ENCODE assay signal across 18 cellular contexts in the genomic region with DNA sequence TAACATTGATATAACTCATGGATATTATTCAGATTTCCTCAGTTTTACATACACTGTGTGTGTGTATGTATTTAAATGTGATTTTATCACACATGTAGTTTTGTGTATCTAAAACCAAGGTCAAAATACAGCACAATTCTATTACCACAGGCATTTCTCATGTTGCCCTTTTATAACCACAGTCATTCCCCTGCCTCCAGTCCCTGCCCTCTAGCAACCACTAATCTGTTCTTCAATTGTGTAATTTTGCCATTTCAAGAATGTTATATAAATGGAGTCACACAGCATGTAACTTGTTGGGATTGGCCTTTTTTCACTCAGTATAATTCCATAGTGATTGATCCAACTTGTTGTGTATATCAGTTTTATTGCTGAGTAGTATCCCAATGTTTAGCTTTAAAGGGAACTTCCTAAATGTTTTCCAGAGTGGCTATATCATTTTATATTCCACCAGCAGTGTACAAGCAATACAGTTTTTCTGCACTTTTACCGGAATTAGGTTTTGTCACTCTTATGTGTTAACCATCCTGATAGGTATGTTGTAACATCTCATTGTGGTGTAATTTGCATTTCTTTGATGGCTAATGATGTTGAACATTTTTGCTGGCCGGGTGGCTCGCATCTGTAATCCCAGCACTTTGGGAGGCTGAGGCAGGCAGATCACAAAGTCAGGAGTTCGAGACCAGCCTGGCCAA.
DNase-seq lines count a peak whose midpoint lies in the region; ATAC-seq and TF ChIP-seq lines count a peak whose summit lies in the region.
"Had no signal": no experiment of that assay in that cellular context is flagged by ENCODE, and none has a peak within 500 bp of the region (broad histone marks: within the 10 kb centered on the region; RNA-seq: fewer than 3 reads in every experiment).

No MANE protein-coding gene starts in this region.

- H3K4me1 ChIP-seq in heart right ventricle, result peaks cover 0 to 6% (median 0%) of the 10 kb centered on the region in 9 donors
- H3K4me1 ChIP-seq: esophagus squamous epithelium, left lung, upper lobe of left lung had no signal

- intact Hi-C loops in heart right ventricle (cut with DNase I), result loop anchor here in 4 of 10 donors (10.0 kb wide), 1 partner anchor 337 kb away; a partner anchor contains a TSS

- peaks cover 0 to 15% (median 0%) of the 10 kb centered on the region in 11 donors for H3K9me3 ChIP-seq in heart right ventricle
- H3K9me3 ChIP-seq: esophagus squamous epithelium, left lung, upper lobe of left lung had no signal

- 96 to 98% methylated on average over 4 of the region's 4 CpGs for WGBS in heart right ventricle, 2 donors

- no peaks in the 10 kb centered on the region for H3K27me3 ChIP-seq in heart right ventricle
- H3K27me3 ChIP-seq: esophagus squamous epithelium, heart left ventricle, left lung, upper lobe of left lung had no signal

- no peak for TF ChIP-seq CTCF in fibroblast of the aortic adventitia (IDR thresholded peaks at IDR 0.05; ENCODE audit: insufficient read depth, low read length)
- no peak for TF ChIP-seq CTCF in heart right ventricle (IDR thresholded peaks at IDR 0.05)

- H3K36me3 ChIP-seq in heart right ventricle, result no peaks in the 10 kb centered on the region
- H3K36me3 ChIP-seq: esophagus squamous epithelium, heart left ventricle, left lung, upper lobe of left lung had no signal

- DNase-seq in AG08395 (ENCODE audit: low spot score), result peak; percentile 36
- peak; percentile 11 for DNase-seq in HCEC 1CT
- peak; percentile 93 for DNase-seq in amniotic epithelial cell (ENCODE audit: low read depth)
- DNase-seq in fibroblast of the aortic adventitia (ENCODE audit: low read depth), result peak; percentile 30
- no peak for DNase-seq in heart right ventricle
- DNase-seq in GF-D8 (lab: John Stamatoyannopoulos, UW), result no peak
- DNase-seq in NCI-H1694 (lab: John Stamatoyannopoulos, UW), result no peak
- DNase-seq: activated CD8-positive, alpha-beta T cell treated with anti-CD3 and anti-CD28 coated beads, Interleukin-2, amount 10 ng/mL, durations not matched to agents 7 days and 5 days; activated gamma-delta T cell treated with Interleukin-2 at 50 U/mL for 16 hours; esophagus squamous epithelium; heart left ventricle; left lung; midbrain; nephron progenitor cell; T1000; upper lobe of left lung had no signal

- ATAC-seq in HG03521 (IDR thresholded peaks at IDR 0.05; ENCODE audit: unreplicated experiment), result no peak
- no peak for ATAC-seq in heart right ventricle
- ATAC-seq: activated CD4-positive, CD25-positive, alpha-beta regulatory T cell treated with anti-CD3 and anti-CD28 coated beads, Interleukin-2, amount 50 U/mL, for 24 hours; activated CD8-positive, alpha-beta T cell treated with anti-CD3 and anti-CD28 coated beads, Interleukin-2, amount 10 ng/mL, durations not matched to agents 7 days and 5 days; heart left ventricle; left lung had no signal

- no peak overlapping the region for H3K27ac ChIP-seq in heart right ventricle
- H3K27ac ChIP-seq: esophagus squamous epithelium, heart left ventricle, left lung, upper lobe of left lung had no signal

- H3K4me3 ChIP-seq in fibroblast of the aortic adventitia (ENCODE audit: low read depth, low read length) (no peak overlapping the region), heart right ventricle (no peak overlapping the region)
- H3K4me3 ChIP-seq: esophagus squamous epithelium, heart left ventricle, left lung, upper lobe of left lung had no signal

Comparison
In these comparisons a context has a peak if more than half of its experiments do, and no peak if none do; other contexts are left out.
1. DNase-seq: peak in AG08395 (single experiment), HCEC 1CT (single experiment), amniotic epithelial cell (single experiment) and fibroblast of the aortic adventitia (single experiment); none in heart right ventricle (0 of 2), GF-D8 (single experiment) and NCI-H1694 (single experiment).